Comparison of ENCODE assay signal across 25 cellular contexts in the genomic region with DNA sequence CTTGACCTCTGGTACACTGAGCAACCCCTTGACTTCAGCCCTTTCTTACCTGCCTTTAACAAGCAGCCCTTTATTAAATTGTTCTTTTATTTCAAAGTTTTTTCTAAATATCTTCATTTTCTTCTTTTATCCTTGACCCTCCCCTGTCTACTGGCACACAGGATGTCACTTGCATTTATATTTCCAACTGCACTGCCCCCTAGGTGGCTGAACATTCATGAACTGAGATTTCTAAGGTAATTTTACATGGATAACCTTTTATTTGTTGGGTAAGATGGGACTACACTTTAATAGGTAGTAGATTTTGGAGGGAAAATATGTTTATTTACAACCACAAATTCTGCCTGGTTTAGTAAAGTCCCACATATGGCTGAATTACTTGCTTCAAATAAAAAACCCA.
DNase-seq lines count a peak whose midpoint lies in the region; ATAC-seq and TF ChIP-seq lines count a peak whose summit lies in the region.
"Had no signal": no experiment of that assay in that cellular context is flagged by ENCODE, and none has a peak within 500 bp of the region (broad histone marks: within the 10 kb centered on the region; RNA-seq: fewer than 3 reads in every experiment).

No MANE protein-coding gene starts in this region.

- no peak overlapping the region for H3K9ac ChIP-seq in OCI-LY3 (ENCODE audit: low read length)

- no peaks in the 10 kb centered on the region for H3K9me3 ChIP-seq in A673 (ENCODE audit: low read depth, low read length, poor library complexity, severe bottlenecking)
- no peaks in the 10 kb centered on the region for H3K9me3 ChIP-seq in DOHH2 (ENCODE audit: control insufficient read depth, insufficient read depth, low read length)
- H3K9me3 ChIP-seq in OCI-LY3 (ENCODE audit: insufficient read depth, low read length) = no peaks in the 10 kb centered on the region
- no peaks in the 10 kb centered on the region for H3K9me3 ChIP-seq in sigmoid colon
- H3K9me3 ChIP-seq: spleen, suprapubic skin, uterus had no signal

- CTCF ChIA-PET in A673 (lab: Charles Lee) = no interaction called here

- H3K4me1 ChIP-seq in A673 (ENCODE audit: insufficient read depth, low read length, poor library complexity, severe bottlenecking) (no peaks in the 10 kb centered on the region), DOHH2 (ENCODE audit: control insufficient read depth, low read length) (no peaks in the 10 kb centered on the region), OCI-LY3 (ENCODE audit: low read length) (peaks cover 33% of the 10 kb centered on the region), sigmoid colon (no peaks in the 10 kb centered on the region)
- H3K4me1 ChIP-seq: spleen, suprapubic skin, uterus had no signal

- TF ChIP-seq CTCF in A673 (conservative IDR thresholded peaks at IDR 0.05; ENCODE audit: low read depth, low read length) (peak; percentile 34), DOHH2 (IDR thresholded peaks at IDR 0.05; ENCODE audit: low read depth, low read length, poor library complexity, severe bottlenecking) (peak; percentile 31), OCI-LY3 (IDR thresholded peaks at IDR 0.05; ENCODE audit: low read depth, low read length) (peak; percentile 67), fibroblast of mammary gland (conservative IDR thresholded peaks at IDR 0.05; ENCODE audit: control insufficient read depth, insufficient read depth, low read depth, low read length) (peak; percentile 16), sigmoid colon (IDR thresholded peaks at IDR 0.05) (no peak)

- H3K27me3 ChIP-seq in A673 (replicated peaks; ENCODE audit: insufficient read depth, low read depth, low read length, poor library complexity) (no peaks in the 10 kb centered on the region), DOHH2 (ENCODE audit: control insufficient read depth, low read length) (no peaks in the 10 kb centered on the region), OCI-LY3 (ENCODE audit: low read depth, low read length) (peaks cover 18% of the 10 kb centered on the region; the same call in 1 of the 2 replicates), sigmoid colon (no peaks in the 10 kb centered on the region)
- H3K27me3 ChIP-seq: spleen, suprapubic skin, uterus had no signal

- intact Hi-C loops in A673 (cut with micrococcal nuclease; ENCODE audit: unreplicated experiment) (loop anchor here (10.0 kb wide), 1 partner anchor 436 kb away; the partner anchor contains the start of gene LHX9), sigmoid colon (cut with DNase I) (no loop called here)

- no peak overlapping the region for H3K27ac ChIP-seq in A673 (ENCODE audit: low read depth, low read length, poor library complexity, severe bottlenecking)
- H3K27ac ChIP-seq in DOHH2 (ENCODE audit: low read depth, low read length) = no peak overlapping the region
- no peak overlapping the region for H3K27ac ChIP-seq in OCI-LY3 (ENCODE audit: low read length)
- H3K27ac ChIP-seq in sigmoid colon = no peak overlapping the region
- H3K27ac ChIP-seq: SK-N-MC, spleen, suprapubic skin, uterus had no signal

- no peak overlapping the region for H3K4me3 ChIP-seq in A673 (ENCODE audit: low read depth, low read length, poor library complexity, severe bottlenecking)
- H3K4me3 ChIP-seq in DOHH2 (ENCODE audit: low read length) = no peak overlapping the region
- H3K4me3 ChIP-seq in OCI-LY3 (ENCODE audit: low read length) = no peak overlapping the region
- no peak overlapping the region for H3K4me3 ChIP-seq in fibroblast of mammary gland (ENCODE audit: control insufficient read depth, low read depth, low read length)
- no peak overlapping the region for H3K4me3 ChIP-seq in sigmoid colon
- H3K4me3 ChIP-seq: SK-N-MC, spleen, suprapubic skin, uterus had no signal

- H2AFZ ChIP-seq in OCI-LY3 (ENCODE audit: low read depth, low read length) = no peak overlapping the region

- no peak for ATAC-seq in HG02798 (IDR thresholded peaks at IDR 0.05; ENCODE audit: poor library complexity, unreplicated experiment)
- ATAC-seq: naive thymus-derived CD4-positive, alpha-beta T cell; stimulated activated memory B cell treated with anti-CD40 and anti-IgM and Interleukin-4, amounts not matched to agents 10 μg/mL and 1 μg/mL and 100 μg/mL, for 72 hours had no signal

- TF ChIP-seq EP300 in sigmoid colon (IDR thresholded peaks at IDR 0.05) = no peak

- no peak overlapping the region for H3K4me2 ChIP-seq in DOHH2 (ENCODE audit: low read length)
- H3K4me2 ChIP-seq in OCI-LY3 (ENCODE audit: low read length) = no peak overlapping the region

- H3K9me2 ChIP-seq in DOHH2 (replicated peaks; ENCODE audit: control insufficient read depth, low read length) = no peaks in the 10 kb centered on the region

- H3K79me2 ChIP-seq in DOHH2 (ENCODE audit: control insufficient read depth, low read length) (no peaks in the 10 kb centered on the region), OCI-LY3 (ENCODE audit: low read length) (no peaks in the 10 kb centered on the region)

- H3K36me3 ChIP-seq in A673 (ENCODE audit: insufficient read depth, low read length, poor library complexity, severe bottlenecking) (no peaks in the 10 kb centered on the region), DOHH2 (ENCODE audit: control insufficient read depth, low read length) (no peaks in the 10 kb centered on the region), OCI-LY3 (replicated peaks; ENCODE audit: low read depth, low read length) (no peaks in the 10 kb centered on the region), sigmoid colon (no peaks in the 10 kb centered on the region)
- H3K36me3 ChIP-seq: spleen, suprapubic skin, uterus had no signal

- no peaks in the 10 kb centered on the region for H4K20me1 ChIP-seq in DOHH2 (ENCODE audit: control insufficient read depth, insufficient read depth, low read depth, low read length)
- no peaks in the 10 kb centered on the region for H4K20me1 ChIP-seq in OCI-LY3 (ENCODE audit: insufficient read depth, low read length)

- DNase-seq in A673 (ENCODE audit: low spot score) (no peak), fibroblast of mammary gland (ENCODE audit: low read depth) (no peak), iPS-NIHi11 (ENCODE audit: low spot score) (no peak), sigmoid colon (no peak), midbrain (lab: John Stamatoyannopoulos, UW) (no peak)
- DNase-seq: activated CD4-positive, alpha-beta T cell treated with anti-CD3 and anti-CD28 coated beads, Interleukin-2, amount 10 ng/mL, durations not matched to agents 7 days and 5 days; anterior cingulate cortex; central memory CD4-positive, alpha-beta T cell; dermis blood vessel endothelial cell; head of caudate nucleus; KG1; naive thymus-derived CD4-positive, alpha-beta T cell; NCI-H1694 treated with DMSO at 0.1 percent for 48 hours; NCI-H2171 treated with DMSO at 0.1 percent for 48 hours; NCI-H524 treated with DMSO at 0.1 percent for 48 hours; RPMI8226; spleen; stimulated activated CD4-positive, alpha-beta T cell treated with anti-CD3 and anti-CD28 coated beads, Interleukin-4, amount 100 ng/mL, for 1 hour; uterus had no signal

- no peaks in the 10 kb centered on the region for H3F3A ChIP-seq in DOHH2 (ENCODE audit: control insufficient read depth, insufficient read depth)

- no peak for TF ChIP-seq POLR2A in sigmoid colon (IDR thresholded peaks at IDR 0.05)

- no TSS peak for BruUV-seq in A673 (replicated peaks; lab: Mats Ljungman, UMichigan)

- POLR2A ChIA-PET in A673 (lab: Charles Lee; ENCODE audit: low non-redundant PET) = no interaction called here

Comparison
In these comparisons a context has a peak if more than half of its experiments do, and no peak if none do; other contexts are left out.
1. CTCF ChIP-seq: peak in A673 (single experiment), DOHH2 (single experiment), OCI-LY3 (single experiment) and fibroblast of mammary gland (single experiment); none in sigmoid colon (0 of 4).